10 cellular contexts compared by ENCODE assay signal in the genomic region with DNA sequence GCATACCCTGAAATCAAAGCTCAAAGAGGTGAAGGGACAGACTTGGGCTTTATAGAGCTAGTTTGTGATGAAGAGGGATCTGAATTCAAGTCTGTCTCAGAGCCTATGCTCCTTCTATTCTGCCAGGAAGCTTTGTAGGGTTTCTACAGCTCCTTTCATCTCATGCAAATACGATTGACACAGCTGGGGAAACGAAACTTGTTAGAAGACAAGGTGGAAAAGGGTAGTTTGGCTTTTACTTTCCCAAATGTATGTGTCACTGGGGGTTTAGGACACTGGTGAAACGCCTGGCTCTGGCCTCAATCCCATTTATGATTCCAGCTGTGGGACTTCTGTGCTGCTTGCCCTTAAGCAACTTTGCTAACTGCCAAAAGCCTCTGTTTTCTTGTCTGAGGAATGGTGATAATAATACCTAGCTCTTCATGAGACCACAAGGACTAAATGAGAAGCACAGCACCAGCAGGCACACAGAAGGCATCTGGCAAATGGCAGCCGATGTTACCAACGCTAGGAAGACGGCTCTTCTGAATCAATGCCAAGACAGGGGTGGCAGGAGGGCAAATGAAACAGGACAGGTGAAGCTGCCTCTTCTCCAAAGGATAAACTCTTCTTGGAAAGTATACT.
DNase-seq lines count a peak whose midpoint lies in the region; ATAC-seq and TF ChIP-seq lines count a peak whose summit lies in the region.
"Had no signal": no experiment of that assay in that cellular context is flagged by ENCODE, and none has a peak within 500 bp of the region (broad histone marks: within the 10 kb centered on the region; RNA-seq: fewer than 3 reads in every experiment).

No MANE protein-coding gene starts in this region.

- H3K9me3 ChIP-seq in right atrium auricular region (no peaks in the 10 kb centered on the region), endodermal cell (ENCODE audit: control insufficient read depth, low read length) (peaks cover 5% of the 10 kb centered on the region)

- H3K36me3 Mint-ChIP-seq in nephron (ENCODE audit: low read depth) = no peaks in the 10 kb centered on the region
- H3K36me3 Mint-ChIP-seq in endodermal cell (ENCODE audit: low read depth) = no peaks in the 10 kb centered on the region

- peaks cover 0 to 16% of the 10 kb centered on the region in 2 donors for H3K4me1 ChIP-seq in right atrium auricular region
- H3K4me1 ChIP-seq in endodermal cell (ENCODE audit: control insufficient read depth, insufficient read depth, low read length) = no peaks in the 10 kb centered on the region

- H3K27me3 Mint-ChIP-seq in nephron (ENCODE audit: low read depth) = peaks cover 3% of the 10 kb centered on the region
- peaks cover 38% of the 10 kb centered on the region for H3K27me3 Mint-ChIP-seq in endodermal cell (ENCODE audit: insufficient read depth)

- no peak for DNase-seq in DMS153 treated with DMSO at 0.1 percent for 48 hours (lab: John Stamatoyannopoulos, UW; ENCODE audit: unreplicated experiment)
- DNase-seq in right atrium auricular region (ENCODE audit: low spot score) = no peak
- no peak for DNase-seq in NCI-H1436 (lab: John Stamatoyannopoulos, UW)
- no peak for DNase-seq in endodermal cell
- DNase-seq: HCEC 1CT had no signal

- H3K9me3 Mint-ChIP-seq in nephron = no peaks in the 10 kb centered on the region
- H3K9me3 Mint-ChIP-seq in endodermal cell = no peaks in the 10 kb centered on the region

- TF ChIP-seq CTCF in nephron (IDR thresholded peaks at IDR 0.05; ENCODE audit: unreplicated experiment in 3 of 3) = no peak
- TF ChIP-seq CTCF in right atrium auricular region (IDR thresholded peaks at IDR 0.05) = no peak
- no peak for TF ChIP-seq CTCF in endodermal cell (conservative IDR thresholded peaks at IDR 0.05)

- H3K4me1 Mint-ChIP-seq in nephron = peaks cover 77% of the 10 kb centered on the region
- peaks cover 36% of the 10 kb centered on the region for H3K4me1 Mint-ChIP-seq in endodermal cell

- ATAC-seq in GM18870 (IDR thresholded peaks at IDR 0.05; ENCODE audit: unreplicated experiment) (peak; percentile 66), GM21737 (IDR thresholded peaks at IDR 0.05; ENCODE audit: unreplicated experiment) (peak; percentile 66), HG03571 (IDR thresholded peaks at IDR 0.05; ENCODE audit: unreplicated experiment) (peak; percentile 60)
- ATAC-seq: left lobe of liver had no signal

- H3K27ac ChIP-seq in right atrium auricular region = no peak overlapping the region
- H3K27ac ChIP-seq in endodermal cell (ENCODE audit: low read depth, low read length) = no peak overlapping the region

- H3K4me3 Mint-ChIP-seq in nephron (no peak overlapping the region), endodermal cell (no peak overlapping the region)

- WGBS in endodermal cell (ENCODE audit: insufficient coverage in 1 of 2, insufficient read length in 1 of 2), 2 experiments = 82 to 85% methylated on average over 6 of the region's 6 CpGs

- no peak overlapping the region for H3K9ac ChIP-seq in endodermal cell (ENCODE audit: extremely low read depth, low read length, poor library complexity, severe bottlenecking)

- H3K4me3 ChIP-seq in right atrium auricular region (no peak overlapping the region), endodermal cell (ENCODE audit: low read length) (no peak overlapping the region)

- H3K27me3 ChIP-seq in right atrium auricular region (no peaks in the 10 kb centered on the region), endodermal cell (ENCODE audit: control insufficient read depth, insufficient read depth, low read length, poor library complexity, severe bottlenecking) (peaks cover 37% of the 10 kb centered on the region)

- H3K36me3 ChIP-seq in right atrium auricular region = no peaks in the 10 kb centered on the region
- H3K36me3 ChIP-seq in endodermal cell (ENCODE audit: control insufficient read depth, insufficient read depth, low read length) = no peaks in the 10 kb centered on the region

- H3K27ac Mint-ChIP-seq in nephron (peak overlapping the region; percentile 89 to 95 (median 90)), endodermal cell (no peak overlapping the region)
